20 cellular contexts compared by ENCODE assay signal in the genomic region with DNA sequence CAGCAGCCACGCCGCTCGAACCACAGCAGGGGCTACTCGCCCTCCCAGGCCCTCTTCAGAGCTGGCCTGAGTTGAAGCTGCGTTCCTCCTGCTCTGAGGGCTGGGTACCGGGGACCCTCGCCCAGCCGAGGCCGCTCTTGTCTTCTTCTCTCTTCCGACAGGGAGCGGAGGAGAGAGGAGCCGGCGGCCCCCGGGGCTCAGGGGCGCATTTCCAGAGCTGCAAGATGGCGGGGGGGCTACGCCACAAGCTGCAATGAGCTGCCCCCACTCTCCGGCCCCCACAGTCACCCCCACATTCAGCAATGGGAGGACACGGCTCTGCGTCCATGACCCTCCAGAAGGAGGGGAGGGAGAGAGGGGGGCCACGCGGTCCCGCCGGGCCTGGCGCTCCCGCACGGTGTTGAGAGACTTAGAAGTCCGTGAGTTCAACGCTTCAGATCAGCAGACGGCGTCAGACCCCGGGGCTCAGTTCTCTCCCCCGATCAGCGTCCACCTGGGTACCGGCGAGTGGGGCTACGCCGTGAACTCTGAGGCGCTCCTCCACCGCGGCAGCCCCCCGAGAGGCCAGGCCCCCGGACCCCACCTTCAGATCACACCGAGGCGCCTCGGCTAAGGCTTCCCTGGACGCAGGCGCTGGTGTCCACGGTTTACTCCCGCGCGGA.
"Had no signal": no experiment of that assay in that cellular context is flagged by ENCODE, and none has a peak within 500 bp of the region (broad histone marks: within the 10 kb centered on the region; RNA-seq: fewer than 3 reads in every experiment).

No MANE protein-coding gene starts in this region.

- ATAC-seq: activated CD4-positive, CD25-positive, alpha-beta regulatory T cell treated with anti-CD3 and anti-CD28 coated beads, Interleukin-2, amount 50 U/mL, for 24 hours; activated CD8-positive, alpha-beta T cell treated with anti-CD3 and anti-CD28 coated beads for 36 hours; activated T-cell treated with anti-CD3 and anti-CD28 coated beads, Interleukin-2, amount 50 U/mL, for 72 hours; PC-3 had no signal

- FAIRE-seq: RCC 7860 had no signal

- H3K4me3 ChIP-seq: adrenal gland, MG63 had no signal

- H3K27ac ChIP-seq: adrenal gland had no signal

- H3K27me3 ChIP-seq: adrenal gland, MG63 had no signal

- DNase-seq: activated CD4-positive, alpha-beta T cell treated with anti-CD3 and anti-CD28 coated beads for 4 hours; activated CD8-positive, alpha-beta memory T cell treated with anti-CD3 and anti-CD28 coated beads, Interleukin-2, amount 50 U/mL, for 4 hours; activated CD8-positive, alpha-beta T cell treated with anti-CD3 and anti-CD28 coated beads for 36 hours; activated gamma-delta T cell treated with Interleukin-2 at 50 U/mL for 16 hours; activated naive CD4-positive, alpha-beta T cell treated with anti-CD3 and anti-CD28 coated beads, Interleukin-2, amount 10 ng/mL, durations not matched to agents 7 days and 5 days; activated naive CD8-positive, alpha-beta T cell treated with anti-CD3 and anti-CD28 coated beads for 36 hours; activated T-cell treated with anti-CD3 and anti-CD28 coated beads, Interleukin-2, amount 50 U/mL, for 72 hours; adrenal gland; anterior cingulate cortex; MG63; MV-4-11; NCI-H1092 treated with DMSO at 0.1 percent for 48 hours; NCI-H1436; NCI-H1694 treated with DMSO at 0.1 percent for 48 hours; NCI-H2029 treated with DMSO at 0.1 percent for 48 hours; NCI-H510A treated with DMSO at 0.1 percent for 48 hours; PC-3; SHP77 treated with DMSO at 0.1 percent for 48 hours had no signal

- H3K9me3 ChIP-seq: adrenal gland, MG63 had no signal
